Comparison of ENCODE assay signal across 11 cellular contexts in genomic region chr6:145212807-145213206, GRCh38.
DNase-seq lines count a peak whose midpoint lies in the region; ATAC-seq and TF ChIP-seq lines count a peak whose summit lies in the region.
"Had no signal": no experiment of that assay in that cellular context is flagged by ENCODE, and none has a peak within 500 bp of the region (broad histone marks: within the 10 kb centered on the region; RNA-seq: fewer than 3 reads in every experiment).

No MANE protein-coding gene starts in this region.

- no peak overlapping the region for H3K4me3 ChIP-seq in GM06990 (replicated peaks; ENCODE audit: low read depth, low read length)
- H3K4me3 ChIP-seq in OCI-LY7 (ENCODE audit: low read depth, low read length, poor library complexity, severe bottlenecking): no peak overlapping the region
- H3K4me3 ChIP-seq: coronary artery, sigmoid colon had no signal

- DNase-seq in GM06990 (ENCODE audit: extremely low read depth, insufficient read length) (peak; percentile 25), OCI-LY7 (ENCODE audit: low spot score) (no peak), HEK293T (ENCODE audit: extremely low spot score) (no peak), SKM-1 (lab: John Stamatoyannopoulos, UW; ENCODE audit: unreplicated experiment) (no peak)
- DNase-seq: NCI-H446, sigmoid colon had no signal

- CTCF ChIA-PET in OCI-LY7 (lab: Charles Lee; ENCODE audit: unreplicated experiment): no interaction called here
- CTCF ChIA-PET in HEK293T (lab: Yijun Ruan, JAX): interaction anchor here (0.6 kb wide), 1 partner anchor 284 kb away, joined by 4 read pairs; no protein-coding TSS in a partner anchor

- no TSS peak for BruUV-seq in OCI-LY7 (replicated peaks; lab: Mats Ljungman, UMichigan)

- TF ChIP-seq CTCF in GM06990 (IDR thresholded peaks at IDR 0.05; ENCODE audit: insufficient read depth, low read length, poor library complexity, severe bottlenecking): no peak
- no peak for TF ChIP-seq CTCF in OCI-LY7 (conservative IDR thresholded peaks at IDR 0.05; ENCODE audit: low read length)

- intact Hi-C loops in OCI-LY7 (cut with micrococcal nuclease; ENCODE audit: unreplicated experiment): no loop called here

- ATAC-seq in GM19395 (IDR thresholded peaks at IDR 0.05; ENCODE audit: unreplicated experiment) (peak; percentile 54), HG02678 (IDR thresholded peaks at IDR 0.05; ENCODE audit: unreplicated experiment) (peak; percentile 31), HG03457 (IDR thresholded peaks at IDR 0.05; ENCODE audit: unreplicated experiment) (peak; percentile 17), GM18520 (IDR thresholded peaks at IDR 0.05; ENCODE audit: unreplicated experiment) (no peak)

- no peaks in the 10 kb centered on the region for H3K4me1 ChIP-seq in OCI-LY7 (ENCODE audit: insufficient read depth, low read length, poor library complexity, severe bottlenecking)

- H3K9me2 ChIP-seq in OCI-LY7 (ENCODE audit: insufficient read depth, low read length): no peaks in the 10 kb centered on the region

- no peaks in the 10 kb centered on the region for H3K27me3 ChIP-seq in GM06990 (replicated peaks; ENCODE audit: control insufficient read depth, insufficient read depth, low read length)
- H3K27me3 ChIP-seq: sigmoid colon had no signal

- no peaks in the 10 kb centered on the region for H4K20me1 ChIP-seq in OCI-LY7 (ENCODE audit: insufficient read depth, low read length)

- H3K4me2 ChIP-seq in OCI-LY7 (ENCODE audit: low read length): no peak overlapping the region

- H2AFZ ChIP-seq in OCI-LY7 (ENCODE audit: low read length): no peak overlapping the region

- no peaks in the 10 kb centered on the region for H3K9me3 ChIP-seq in OCI-LY7 (ENCODE audit: low read length)
- H3K9me3 ChIP-seq: sigmoid colon had no signal

- H3K36me3 ChIP-seq in GM06990 (ENCODE audit: control insufficient read depth, insufficient read depth, low read length) (no peaks in the 10 kb centered on the region), OCI-LY7 (ENCODE audit: insufficient read depth, low read length) (no peaks in the 10 kb centered on the region)
- H3K36me3 ChIP-seq: sigmoid colon had no signal

- POLR2A ChIA-PET in OCI-LY7 (lab: Charles Lee) (interaction anchor here (0.7 to 1.2 kb wide), 3 partner anchors 19 to 632 kb away, joined by 3 read pairs; no protein-coding TSS in a partner anchor), HEK293T (lab: Yijun Ruan, JAX) (no interaction called here)

- no peaks in the 10 kb centered on the region for H3K79me2 ChIP-seq in OCI-LY7 (ENCODE audit: insufficient read depth, low read depth, low read length)

- no peak overlapping the region for H3K27ac ChIP-seq in OCI-LY7 (ENCODE audit: low read depth, low read length, poor library complexity, severe bottlenecking)
- H3K27ac ChIP-seq: coronary artery, sigmoid colon had no signal

TF ChIP-seq in HEK293T, 16 proteins besides CTCF, POLR2A, EP300 and RAD21:
- TF ChIP-seq ELF4 (IDR thresholded peaks at IDR 0.05) (no peak), LEF1 (IDR thresholded peaks at IDR 0.05; ENCODE audit: borderline replicate concordance) (no peak), SP1 (IDR thresholded peaks at IDR 0.05) (no peak), FOXK2 (IDR thresholded peaks at IDR 0.05) (no peak), ARNT (IDR thresholded peaks at IDR 0.05) (no peak), L3MBTL2 (conservative IDR thresholded peaks at IDR 0.05) (no peak), NFRKB (IDR thresholded peaks at IDR 0.05) (no peak), FOXA1 (IDR thresholded peaks at IDR 0.05) (no peak), HDGF (IDR thresholded peaks at IDR 0.05; ENCODE audit: borderline replicate concordance) (no peak)
